ENCODE assay signal across 25 cellular contexts in genomic region chr12:196436-196835, GRCh38. TPM values are rescaled to one million over a fixed set of nuclear protein-coding genes. Genes with fewer than 3 reads are reported as not detected.
DNase-seq lines count a peak whose midpoint lies in the region; ATAC-seq, FAIRE-seq and TF ChIP-seq lines count a peak whose summit lies in the region.
"Had no signal": no experiment of that assay in that cellular context is flagged by ENCODE, and none has a peak within 500 bp of the region (broad histone marks: within the 10 kb centered on the region; RNA-seq: fewer than 3 reads in every experiment).

No MANE protein-coding gene starts in this region.

- H3K79me2 ChIP-seq in HepG2 (ENCODE audit: insufficient read depth, low read length) (no peaks in the 10 kb centered on the region), H1 (ENCODE audit: control insufficient read depth in 1 of 2, insufficient read depth in 2 of 2, low read length in 2 of 2) (no peaks in the 10 kb centered on the region)

- TF ChIP-seq RAD21 in HepG2 (CRISPR knock-in tag; IDR thresholded peaks at IDR 0.05): no peak
- TF ChIP-seq RAD21 in H1 (IDR thresholded peaks at IDR 0.05 in 1 of 2, conservative IDR thresholded peaks at IDR 0.05 in 1 of 2; ENCODE audit: low read depth in 2 of 2, low read length in 2 of 2): no peak

- peak in 2 of 3 donors; percentile 6 to 42 for DNase-seq in right lobe of liver
- no peak for DNase-seq in HepG2 (ENCODE audit: low spot score)
- no peak for DNase-seq in H1 (ENCODE audit: low read depth in 1 of 2, low spot score in 2 of 2)
- DNase-seq in substantia nigra (lab: John Stamatoyannopoulos, UW): no peak
- DNase-seq in Ammon's horn (ENCODE audit: low spot score): no peak
- no peak for DNase-seq in NCI-H1436 (lab: John Stamatoyannopoulos, UW)
- DNase-seq: 8988T; ACHN; AML-193; C1 segment of cervical spinal cord; Calu3; CD4-positive, alpha-beta memory T cell; COR-L47; DMS53; DMS79 treated with DMSO at 0.1 percent for 48 hours; GF-D8; HFFc6 had no signal

- no peaks in the 10 kb centered on the region for H4K20me1 ChIP-seq in HepG2 (ENCODE audit: insufficient read depth, low read length)
- H4K20me1 ChIP-seq in H1 (replicated peaks in 1 of 2; ENCODE audit: control insufficient read depth in 1 of 2, insufficient read depth in 2 of 2, low read length in 2 of 2): peaks cover 0 to 2% of the 10 kb centered on the region in 2 experiments

- ATAC-seq in right lobe of liver (no peak), HepG2 (no peak)
- ATAC-seq: A549, GM23338 had no signal

- H2AFZ ChIP-seq in HepG2 (ENCODE audit: low read length) (no peak overlapping the region), H1 (ENCODE audit: low read length) (no peak overlapping the region)
- H2AFZ ChIP-seq: GM23338 had no signal

- no peak overlapping the region for H2BK15ac ChIP-seq in H1 (ENCODE audit: low read length)

- peaks cover 2% of the 10 kb centered on the region; the same call in 1 of the 2 replicates for H3K23me2 ChIP-seq in H1 (ENCODE audit: low read depth, low read length)

- BruUV-seq in HepG2 (replicated peaks; lab: Mats Ljungman, UMichigan): no TSS peak

- no peaks in the 10 kb centered on the region for H3K4me1 ChIP-seq in right lobe of liver
- no peaks in the 10 kb centered on the region for H3K4me1 ChIP-seq in HepG2 (ENCODE audit: insufficient read depth, low read length)
- no peaks in the 10 kb centered on the region; a peak in 1 of 7 replicates for H3K4me1 ChIP-seq in H1 (replicated peaks in 1 of 4; ENCODE audit: control insufficient read depth in 3 of 4, insufficient read depth in 4 of 4, low read length in 3 of 4)
- H3K4me1 ChIP-seq: HAP-1 had no signal

- intact Hi-C loops in right lobe of liver (cut with DNase I) (no loop called here), HepG2 (cut with micrococcal nuclease; ENCODE audit: unreplicated experiment) (no loop called here)

- H4K8ac ChIP-seq in H1 (ENCODE audit: extremely low read depth, insufficient read depth, low read length): peak overlapping the region; percentile 20; the same call in 1 of the 2 replicates

- H3K9me3 ChIP-seq in right lobe of liver (no peaks in the 10 kb centered on the region), HepG2 (ENCODE audit: low read length) (no peaks in the 10 kb centered on the region), H1 (ENCODE audit: insufficient read depth in 2 of 2, low read depth in 1 of 2, low read length in 1 of 2) (no peaks in the 10 kb centered on the region)
- H3K9me3 ChIP-seq: A549, HAP-1 had no signal

- H2BK120ac ChIP-seq in H1 (replicated peaks; ENCODE audit: low read depth, low read length): no peak overlapping the region

- H2BK12ac ChIP-seq in H1 (ENCODE audit: low read depth, low read length): no peak overlapping the region

- no peak overlapping the region for H3K4me3 ChIP-seq in right lobe of liver
- H3K4me3 ChIP-seq in HepG2 (replicated peaks in 1 of 3; ENCODE audit: insufficient read depth in 1 of 3, low read depth in 2 of 3, low read length in 3 of 3): no peak overlapping the region
- no peak overlapping the region for H3K4me3 ChIP-seq in H1 (ENCODE audit: extremely low read depth in 1 of 4, insufficient read depth in 2 of 4, low read depth in 3 of 4, low read length in 4 of 4)
- H3K4me3 ChIP-seq: A549, GM23338, HAP-1 had no signal

- TF ChIP-seq POLR2A in right lobe of liver (IDR thresholded peaks at IDR 0.05) (no peak), HepG2 (IDR thresholded peaks at IDR 0.05; ENCODE audit: insufficient read depth in 1 of 2, low read depth in 2 of 2, low read length in 2 of 2) (no peak), H1 (IDR thresholded peaks at IDR 0.05; ENCODE audit: control extremely low read depth in 1 of 2, low read depth in 2 of 2, low read length in 2 of 2) (no peak)

- H3K9ac ChIP-seq in HepG2 (ENCODE audit: insufficient read depth, low read depth, low read length): no peak overlapping the region
- H3K9ac ChIP-seq in H1 (replicated peaks in 1 of 4; ENCODE audit: extremely low read depth in 1 of 4, low read depth in 3 of 4, low read length in 3 of 4): no peak overlapping the region

- H3K18ac ChIP-seq in H1 (ENCODE audit: extremely low read depth, low read length): no peak overlapping the region

- H2AK5ac ChIP-seq in H1 (ENCODE audit: low read depth, low read length): no peak overlapping the region

- H2BK5ac ChIP-seq in H1 (ENCODE audit: low read depth, low read length): no peak overlapping the region

- CTCF ChIA-PET in HepG2 (lab: Yijun Ruan, JAX; ENCODE audit: low intra/inter-chr PET ratio, low total read pairs) (no interaction called here), H1 (lab: Charles Lee; ENCODE audit: partially characterized antibody) (interaction anchor here (0.7 to 1.0 kb wide), 2 partner anchors 27 to 43 kb away, joined by 3 read pairs; no protein-coding TSS in a partner anchor)

- H3K27me3 ChIP-seq in right lobe of liver (no peaks in the 10 kb centered on the region), HepG2 (ENCODE audit: control insufficient read depth in 1 of 2, insufficient read depth in 2 of 2, low read length in 2 of 2) (no peaks in the 10 kb centered on the region; a peak in 1 of 5 replicates), H1 (replicated peaks in 1 of 4; ENCODE audit: control insufficient read depth in 3 of 4, extremely low read depth in 1 of 4, insufficient read depth in 3 of 4, low read length in 3 of 4) (peaks cover 0 to 6% (median 4%) of the 10 kb centered on the region in 4 experiments; a peak in 5 of 7 replicates)

- H3K23ac ChIP-seq in H1 (ENCODE audit: insufficient read length): no peak overlapping the region

- H2BK20ac ChIP-seq in H1 (ENCODE audit: low read length): no peak overlapping the region

- POLR2A ChIA-PET in HepG2 (lab: Yijun Ruan, JAX): no interaction called here
- POLR2A ChIA-PET in H1 (lab: Charles Lee; ENCODE audit: partially characterized antibody): no interaction called here

- no peaks in the 10 kb centered on the region for H3K79me1 ChIP-seq in H1 (ENCODE audit: low read depth, low read length)

- H3K4me2 ChIP-seq in HepG2 (ENCODE audit: low read depth, low read length) (no peak overlapping the region), H1 (ENCODE audit: insufficient read depth in 1 of 2, low read depth in 2 of 2, low read length in 2 of 2) (no peak overlapping the region)
- H3K4me2 ChIP-seq: A549, GM23338 had no signal

- TF ChIP-seq CTCF in right lobe of liver (IDR thresholded peaks at IDR 0.05): no peak
- TF ChIP-seq CTCF in HepG2 (CRISPR knock-in tag; IDR thresholded peaks at IDR 0.05): no peak
- no peak for TF ChIP-seq CTCF in H1 (IDR thresholded peaks at IDR 0.05; ENCODE audit: control extremely low read depth in 1 of 3, insufficient read depth in 1 of 3, low read depth in 1 of 3, low read length in 3 of 3)

- H3K27ac ChIP-seq in right lobe of liver (no peak overlapping the region), HepG2 (ENCODE audit: extremely low read length, insufficient read depth, low read length) (no peak overlapping the region), H1 (ENCODE audit: low read depth, low read length) (no peak overlapping the region), substantia nigra (ENCODE audit: low read depth, low read length, poor library complexity, severe bottlenecking) (peak overlapping the region; percentile 21)
- H3K27ac ChIP-seq: A549 had no signal

- no peak for TF ChIP-seq EP300 in HepG2 (IDR thresholded peaks at IDR 0.05; ENCODE audit: low read depth in 2 of 2, low read length in 2 of 2)
- TF ChIP-seq EP300 in HepG2 (CRISPR knock-in tag; IDR thresholded peaks at IDR 0.05; ENCODE audit: borderline replicate concordance): no peak
- TF ChIP-seq EP300 in H1 (IDR thresholded peaks at IDR 0.05; ENCODE audit: borderline replicate concordance in 1 of 2, low read depth in 2 of 2, low read length in 2 of 2): no peak

- no peak overlapping the region for H3K14ac ChIP-seq in H1 (ENCODE audit: insufficient read length)

- no peak overlapping the region for H4K91ac ChIP-seq in H1 (replicated peaks; ENCODE audit: insufficient read length, low read length)

- WGBS in right lobe of liver (ENCODE audit: insufficient coverage, low coverage, low lambda C conversion rate, missing lambda C conversion rate): 80% methylated on average over 1 of the region's 4 CpGs
- WGBS in HepG2 (ENCODE audit: low lambda C conversion rate): 78% methylated on average over 4 of the region's 4 CpGs
- 88% methylated on average over 4 of the region's 4 CpGs; no CpG with 5 or more reads in 1 of the 2 experiments for WGBS in H1 (ENCODE audit: extremely low coverage in 1 of 2, insufficient coverage in 1 of 2, insufficient read length in 1 of 2, insufficient replicate concordance in 2 of 2, low coverage in 1 of 2, low lambda C conversion rate in 2 of 2, missing lambda C conversion rate in 1 of 2), 2 experiments

- no peak for FAIRE-seq in HepG2 (lab: Jason Lieb, UNC)
- no peak for FAIRE-seq in H1 (lab: Jason Lieb, UNC)
- FAIRE-seq: A549, GM12891, GM18507, H54 had no signal

- in situ Hi-C loops in HepG2 (cut with HindIII; ENCODE audit: extremely low pct_ligation_motif_present, low pct_unique_long_range_greater_than_20kb): no loop called here

- no peak overlapping the region for H3K4ac ChIP-seq in H1 (replicated peaks; ENCODE audit: insufficient read length, low read depth, low read length)

- no peak overlapping the region for H4K5ac ChIP-seq in H1 (ENCODE audit: insufficient read length, low read depth, low read length)

- H3K56ac ChIP-seq in H1 (replicated peaks; ENCODE audit: insufficient read length, low read depth, low read length): no peak overlapping the region

- H3K36me3 ChIP-seq in right lobe of liver (peaks cover 0 to 85% (median 10%) of the 10 kb centered on the region in 4 donors), HepG2 (replicated peaks in 1 of 2; ENCODE audit: control insufficient read depth in 1 of 2, insufficient read depth in 2 of 2, low read length in 2 of 2) (no peaks in the 10 kb centered on the region), H1 (ENCODE audit: control insufficient read depth in 2 of 4, insufficient read depth in 4 of 4, low read length in 3 of 4) (no peaks in the 10 kb centered on the region)
- H3K36me3 ChIP-seq: HAP-1 had no signal

RNA-seq across cellular contexts. Expression of gene SLC6A12, which starts 17.5 kb away (rescaled TPM):
- total RNA-seq in right lobe of liver (100 to 1,000 TPM in 1 of 6 experiments, 10 to 100 TPM in 4, 1 to 10 TPM in 1; 8.2 to 114 (median 26.5) TPM), HepG2 (2016; rRNA removed; fragmentation: Illumina TruSeq; extraction: Trizol) (9.5 and 18.8 TPM in 2 replicates)
- total RNA-seq in HepG2 (2016; cell fraction: cytosol; rRNA removed; fragmentation: Illumina TruSeq; extraction: Trizol; ENCODE audit: low read depth): 3.7 and 5.6 TPM in 2 replicates
- total RNA-seq in HepG2 (2016; cell fraction: insoluble cytoplasmic fraction; rRNA removed; fragmentation: Illumina TruSeq; extraction: Trizol): 10.4 and 17.8 TPM in 2 replicates
- total RNA-seq in HepG2 (2016; cell fraction: membrane; rRNA removed; fragmentation: Illumina TruSeq; extraction: Trizol): 7.4 and 8.0 TPM in 2 replicates
- total RNA-seq in HepG2 (2016; cell fraction: nucleus; rRNA removed; fragmentation: Illumina TruSeq; extraction: Trizol): 17.0 and 17.6 TPM in 2 replicates
- polyA plus RNA-seq in HepG2 (2011; rRNA removed) (3.7 and 6.0 TPM in 2 replicates), H1 (2011; rRNA removed) (0.63 and 0.70 TPM in 2 replicates)
- polyA plus RNA-seq in HepG2 (2011; cell fraction: cytosol; rRNA removed): 4.4 and 5.0 TPM in 2 replicates
- polyA plus RNA-seq in HepG2 (2011; cell fraction: nucleus; rRNA removed): 10.3 and 12.4 TPM in 2 replicates
- 0.66 and 5.8 TPM in 2 replicates for polyA plus RNA-seq in HepG2 (2012)
- 2.3 and 2.8 TPM in 2 replicates for polyA plus RNA-seq in HepG2 (2016; cell fraction: cytosol; fragmentation: Illumina TruSeq; extraction: Trizol; ENCODE audit: low read depth)
- 7.2 and 9.0 TPM in 2 replicates for polyA plus RNA-seq in HepG2 (2016; cell fraction: insoluble cytoplasmic fraction; fragmentation: Illumina TruSeq; extraction: Trizol; ENCODE audit: low read depth)
- 3.9 and 4.9 TPM in 2 replicates for polyA plus RNA-seq in HepG2 (2016; cell fraction: membrane; fragmentation: Illumina TruSeq; extraction: Trizol; ENCODE audit: low read depth)
- 27.1 and 27.7 TPM in 2 replicates for polyA plus RNA-seq in HepG2 (2016; cell fraction: nucleus; fragmentation: Illumina TruSeq; extraction: Trizol; ENCODE audit: insufficient read depth, low read depth)
- 1.2 and 11.3 TPM in 2 replicates for polyA minus RNA-seq in HepG2 (2011; rRNA and poly(A)+ RNA removed; ENCODE audit: low replicate concordance)
- polyA minus RNA-seq in HepG2 (2011; cell fraction: cytosol; rRNA and poly(A)+ RNA removed): 7.0 and 7.2 TPM in 2 replicates
- polyA minus RNA-seq in HepG2 (2011; cell fraction: nucleus; rRNA and poly(A)+ RNA removed): 5.8 and 7.1 TPM in 2 replicates
- total RNA-seq in H1 (2021; fragmentation: NEBNext Ultra II Directional; extraction: Animal tissue kit (Norgen Biotek cat#: 25700)): 0.65 and 1.1 TPM in 2 replicates
- 0.44 TPM for polyA plus RNA-seq in H1 (2011; cell fraction: cytosol; rRNA removed)
- 1.6 TPM for polyA plus RNA-seq in H1 (2011; cell fraction: nucleus; rRNA removed)
- polyA plus RNA-seq in H1 (2012, experiment 1 of 2): 0.33 to 1.2 TPM (median 0.91 TPM) in 4 replicates
- 0.56 TPM for polyA plus RNA-seq in H1 (2012, experiment 2 of 2)
- polyA plus RNA-seq in H1 (2013, experiment 1 of 2): 0.36 TPM
- 0.46 TPM for polyA plus RNA-seq in H1 (2013, experiment 2 of 2)
- 1.8 and 3.6 TPM in 2 replicates for polyA minus RNA-seq in H1 (2011; rRNA and poly(A)+ RNA removed)
- polyA minus RNA-seq in H1 (2011; cell fraction: cytosol; rRNA and poly(A)+ RNA removed): not detected
- polyA minus RNA-seq in H1 (2011; cell fraction: nucleus; rRNA and poly(A)+ RNA removed): 1.8 TPM
- total RNA-seq: G401, HFFc6 had no signal
- polyA plus RNA-seq: BJ; CD4-positive, alpha-beta memory T cell; GM23338 had no signal

Comparison
In these comparisons a context has a peak if more than half of its experiments do, and no peak if none do; other contexts are left out.
1. DNase-seq: peak in right lobe of liver (2 of 3); none in HepG2 (single experiment), H1 (0 of 2), substantia nigra (0 of 49), Ammon's horn (single experiment) and NCI-H1436 (single experiment).